ENCODE assay signal across 10 cellular contexts in the genomic region with DNA sequence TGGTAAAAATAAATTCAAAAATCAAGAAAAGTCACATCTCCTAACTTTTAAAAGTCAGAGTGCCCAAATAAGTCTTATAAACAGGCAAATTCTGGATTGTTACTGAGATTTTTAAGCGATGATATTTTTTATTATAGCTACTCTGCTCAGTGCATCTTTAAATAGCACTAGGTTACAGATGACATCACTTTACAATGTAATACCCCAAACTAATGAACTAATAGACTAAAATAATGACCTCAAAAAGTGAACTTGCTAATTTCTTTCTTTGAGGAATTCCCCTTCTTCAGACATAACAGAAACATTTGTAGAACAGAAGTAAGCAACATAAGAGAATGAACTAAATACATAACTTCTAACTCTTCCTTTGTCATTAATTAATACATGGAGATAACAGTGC. TPM values are rescaled to one million over a fixed set of nuclear protein-coding genes. Genes with fewer than 3 reads are reported as not detected.
"Had no signal": no experiment of that assay in that cellular context is flagged by ENCODE, and none has a peak within 500 bp of the region (broad histone marks: within the 10 kb centered on the region; RNA-seq: fewer than 3 reads in every experiment).

No MANE protein-coding gene starts in this region.

- H3K9me3 ChIP-seq: HAP-1 had no signal

- H3K4me3 ChIP-seq: GM23248, HAP-1, K562 had no signal

- DNase-seq: GM23248, GOT3, H7, IMR-90, KG1 had no signal

- ATAC-seq: HCT116, K562 had no signal

- H3K4me1 ChIP-seq: HAP-1 had no signal

- H3K27ac ChIP-seq: GM23248, HL-60 had no signal

- H3K9ac ChIP-seq: GM23248 had no signal

- H2AFZ ChIP-seq: GM23248 had no signal

RNA-seq across cellular contexts. Expression of gene ACTA1, which starts 33.0 kb away (rescaled TPM):
- total RNA-seq: H4, IMR-90 had no signal
- polyA plus RNA-seq: GM23248, IMR-90 had no signal
